ENCODE assay signal across 15 cellular contexts in genomic region chr15:29676961-29677402, GRCh38.
A peak's percentile ranks its signal among the peaks of the same experiment; 100 is the strongest.
DNase-seq lines count a peak whose midpoint lies in the region; ATAC-seq and TF ChIP-seq lines count a peak whose summit lies in the region.
"Had no signal": no experiment of that assay in that cellular context is flagged by ENCODE, and none has a peak within 500 bp of the region (broad histone marks: within the 10 kb centered on the region; RNA-seq: fewer than 3 reads in every experiment).

No MANE protein-coding gene starts in this region.

- H3K4me3 Mint-ChIP-seq in chondrocyte (ENCODE audit: unreplicated experiment) = peak overlapping the region; percentile 1
- H3K4me3 Mint-ChIP-seq: activated CD8-positive, alpha-beta T cell treated with anti-CD3 and anti-CD28 coated beads for 36 hours; activated naive CD4-positive, alpha-beta T cell treated with anti-CD3 and anti-CD28 coated beads, Interleukin-2, amount 50 U/mL, for 24 hours; CD4-positive, alpha-beta T cell had no signal

- H3K36me3 Mint-ChIP-seq in chondrocyte (ENCODE audit: low read depth) = peaks cover 2% of the 10 kb centered on the region
- H3K36me3 Mint-ChIP-seq: activated naive CD4-positive, alpha-beta T cell treated with anti-CD3 and anti-CD28 coated beads, Interleukin-2, amount 50 U/mL, for 24 hours had no signal

- peak overlapping the region; percentile 79 for H3K4me2 ChIP-seq in BLaER1

- H3K36me3 ChIP-seq in BLaER1 (no peaks in the 10 kb centered on the region), MG63 (no peaks in the 10 kb centered on the region)

- no peaks in the 10 kb centered on the region for H3K27me3 Mint-ChIP-seq in chondrocyte (ENCODE audit: low read depth)

- H3K27me3 ChIP-seq in BLaER1 = peaks cover 21% of the 10 kb centered on the region
- H3K27me3 ChIP-seq in MG63 = no peaks in the 10 kb centered on the region

- peaks cover 18% of the 10 kb centered on the region for H4K20me1 ChIP-seq in BLaER1

- peak overlapping the region; percentile 57 for H3K27ac Mint-ChIP-seq in chondrocyte (ENCODE audit: unreplicated experiment)
- H3K27ac Mint-ChIP-seq: activated CD8-positive, alpha-beta T cell treated with anti-CD3 and anti-CD28 coated beads for 36 hours; activated naive CD4-positive, alpha-beta T cell treated with anti-CD3 and anti-CD28 coated beads, Interleukin-2, amount 50 U/mL, for 24 hours; CD4-positive, alpha-beta T cell had no signal

- H3K4me1 ChIP-seq in BLaER1 = peaks cover 43% of the 10 kb centered on the region

- TF ChIP-seq CTCF in chondrocyte (IDR thresholded peaks at IDR 0.05) = no peak

- H3K27ac ChIP-seq in BLaER1 = no peak overlapping the region

- H3K9me3 Mint-ChIP-seq in chondrocyte (ENCODE audit: low read depth) = no peaks in the 10 kb centered on the region
- H3K9me3 Mint-ChIP-seq: activated CD8-positive, alpha-beta T cell treated with anti-CD3 and anti-CD28 coated beads for 36 hours; activated naive CD4-positive, alpha-beta T cell treated with anti-CD3 and anti-CD28 coated beads, Interleukin-2, amount 50 U/mL, for 24 hours; CD4-positive, alpha-beta T cell had no signal

- H3K9me3 ChIP-seq in BLaER1 = no peaks in the 10 kb centered on the region
- H3K9me3 ChIP-seq in MG63 = no peaks in the 10 kb centered on the region

- peaks cover 20% of the 10 kb centered on the region for H3K4me1 Mint-ChIP-seq in chondrocyte (ENCODE audit: low read depth)

- DNase-seq in MG63 (peak; percentile 31), chondrocyte (ENCODE audit: low spot score) (no peak), myocyte (ENCODE audit: low read depth) (peak; percentile 66), CD1c-positive myeloid dendritic cell (ENCODE audit: extremely low spot score) (no peak)
- DNase-seq: activated CD8-positive, alpha-beta T cell treated with anti-CD3 and anti-CD28 coated beads for 36 hours; CD4-positive, alpha-beta T cell; effector CD4-positive, alpha-beta T cell; NCI-H2029; stimulated activated CD4-positive, alpha-beta T cell treated with anti-CD3 and anti-CD28 coated beads, Interleukin-2, amount 100 ng/mL, for 48 hours; stimulated activated naive CD4-positive, alpha-beta T cell treated with Interleukin-2 at 50 U/mL for 16 hours had no signal

- ATAC-seq in GM19467 (IDR thresholded peaks at IDR 0.05; ENCODE audit: unreplicated experiment) (no peak), GM19452 (IDR thresholded peaks at IDR 0.05; ENCODE audit: unreplicated experiment) (no peak), HG03565 (IDR thresholded peaks at IDR 0.05; ENCODE audit: unreplicated experiment) (no peak)
- ATAC-seq: activated CD8-positive, alpha-beta T cell treated with anti-CD3 and anti-CD28 coated beads for 36 hours had no signal

- H3K4me3 ChIP-seq in BLaER1 = no peak overlapping the region
- no peak overlapping the region for H3K4me3 ChIP-seq in MG63

- H3K9ac ChIP-seq in BLaER1 = no peak overlapping the region

Comparison
In these comparisons a context has a peak if more than half of its experiments do, and no peak if none do; other contexts are left out.
1. DNase-seq: peak in MG63 (single experiment) and myocyte (single experiment); none in chondrocyte (single experiment) and CD1c-positive myeloid dendritic cell (single experiment).